13 cellular contexts compared by ENCODE assay signal in genomic region chr11:86588566-86589090, GRCh38.
DNase-seq lines count a peak whose midpoint lies in the region; ATAC-seq, FAIRE-seq and TF ChIP-seq lines count a peak whose summit lies in the region.
"Had no signal": no experiment of that assay in that cellular context is flagged by ENCODE, and none has a peak within 500 bp of the region (broad histone marks: within the 10 kb centered on the region; RNA-seq: fewer than 3 reads in every experiment).

No MANE protein-coding gene starts in this region.

- H3K36me3 Mint-ChIP-seq in WTC11 (no peaks in the 10 kb centered on the region), osteocyte (ENCODE audit: unreplicated experiment) (no peaks in the 10 kb centered on the region)
- H3K36me3 Mint-ChIP-seq: memory B cell had no signal

- no peaks in the 10 kb centered on the region for H3F3A ChIP-seq in smooth muscle cell (ENCODE audit: low read depth)

- no peak for TF ChIP-seq CTCF in A549 (IDR thresholded peaks at IDR 0.05)
- TF ChIP-seq CTCF in WTC11 (IDR thresholded peaks at IDR 0.05) = no peak
- no peak for TF ChIP-seq CTCF in lower lobe of right lung (IDR thresholded peaks at IDR 0.05)
- TF ChIP-seq CTCF in smooth muscle cell (IDR thresholded peaks at IDR 0.05; ENCODE audit: borderline replicate concordance, insufficient read depth, poor library complexity, severe bottlenecking) = no peak
- no peak for TF ChIP-seq CTCF in osteocyte (IDR thresholded peaks at IDR 0.05)

- peaks cover 40% of the 10 kb centered on the region for H3K4me1 Mint-ChIP-seq in WTC11
- peaks cover 32% of the 10 kb centered on the region for H3K4me1 Mint-ChIP-seq in osteocyte (ENCODE audit: unreplicated experiment)

- H3K9me3 Mint-ChIP-seq in WTC11 (no peaks in the 10 kb centered on the region), osteocyte (ENCODE audit: unreplicated experiment) (no peaks in the 10 kb centered on the region)
- H3K9me3 Mint-ChIP-seq: activated T-cell treated with anti-CD3 and anti-CD28 coated beads, Interleukin-2, amount 50 U/mL, for 72 hours; central memory CD8-positive, alpha-beta T cell; memory B cell had no signal

- TF ChIP-seq EP300 in A549 (IDR thresholded peaks at IDR 0.05) = no peak

- no peaks in the 10 kb centered on the region for H3K27me3 Mint-ChIP-seq in WTC11 (ENCODE audit: low read depth)
- no peaks in the 10 kb centered on the region for H3K27me3 Mint-ChIP-seq in osteocyte (ENCODE audit: unreplicated experiment)
- H3K27me3 Mint-ChIP-seq: central memory CD8-positive, alpha-beta T cell; memory B cell had no signal

- WGBS in A549 (ENCODE audit: missing lambda C conversion rate) = 96% methylated on average over 2 of the region's 2 CpGs
- 93% methylated on average over 2 of the region's 2 CpGs for WGBS in smooth muscle cell (ENCODE audit: low lambda C conversion rate)

- CTCF ChIA-PET in A549 (lab: Yijun Ruan, JAX) (interaction anchor here (1.0 to 1.4 kb wide), 3 partner anchors 65 to 132 kb away, joined by 3 to 4 read pairs (median 3); no protein-coding TSS in a partner anchor), WTC11 (lab: Charles Lee) (interaction anchor here (1.5 to 2.6 kb wide), 3 partner anchors 17 to 132 kb away, joined by 5 to 13 read pairs (median 12); no protein-coding TSS in a partner anchor)

- peak overlapping the region; percentile 41 for H3K27ac Mint-ChIP-seq in WTC11
- no peak overlapping the region for H3K27ac Mint-ChIP-seq in osteocyte (ENCODE audit: unreplicated experiment)
- H3K27ac Mint-ChIP-seq: activated T-cell treated with anti-CD3 and anti-CD28 coated beads, Interleukin-2, amount 50 U/mL, for 72 hours; memory B cell had no signal

- H3K4me3 ChIP-seq in A549 = no peak overlapping the region
- H3K4me3 ChIP-seq in lower lobe of right lung = no peak overlapping the region
- H3K4me3 ChIP-seq in smooth muscle cell = no peak overlapping the region

- FAIRE-seq in A549 (lab: Jason Lieb, UNC) = no peak

- H3K27me3 ChIP-seq in lower lobe of right lung (ENCODE audit: low read depth) (no peaks in the 10 kb centered on the region), smooth muscle cell (ENCODE audit: low read depth) (no peaks in the 10 kb centered on the region)

- H3K27ac ChIP-seq in A549 (peak overlapping the region; percentile 21 to 90; a peak in 3 of 6 replicates), lower lobe of right lung (no peak overlapping the region), smooth muscle cell (ENCODE audit: low read depth) (no peak overlapping the region)
- H3K27ac ChIP-seq: VCaP had no signal

- intact Hi-C loops in lower lobe of right lung (cut with DNase I) = no loop called here

- H2AFZ ChIP-seq in smooth muscle cell (ENCODE audit: low read depth) = no peak overlapping the region

- H4K20me1 ChIP-seq in smooth muscle cell (ENCODE audit: low read depth) = no peaks in the 10 kb centered on the region

- no peak for ATAC-seq in A549
- ATAC-seq in WTC11 = peak; percentile 88
- peak; percentile 76 to 80 for ATAC-seq in lower lobe of right lung
- ATAC-seq in esophagus mucosa = no peak
- ATAC-seq: activated T-cell treated with anti-CD3 and anti-CD28 coated beads, Interleukin-2, amount 50 U/mL, for 72 hours had no signal

- POLR2A ChIA-PET in A549 (lab: Yijun Ruan, JAX) = interaction anchor here (0.7 kb wide), 1 partner anchor 212 kb away, joined by 3 read pairs; no protein-coding TSS in a partner anchor
- POLR2A ChIA-PET in WTC11 (lab: Charles Lee) = no interaction called here

- H3K9ac ChIP-seq in smooth muscle cell (ENCODE audit: low read depth) = no peak overlapping the region

- TF ChIP-seq RAD21 in A549 (conservative IDR thresholded peaks at IDR 0.05 in 1 of 2, IDR thresholded peaks at IDR 0.05 in 1 of 2) = no peak

- H3K4me1 ChIP-seq in A549 (peaks cover 34% of the 10 kb centered on the region), lower lobe of right lung (peaks cover 30% of the 10 kb centered on the region), smooth muscle cell (ENCODE audit: low read depth) (peaks cover 64% of the 10 kb centered on the region)

- H3K4me2 ChIP-seq in A549 (no peak overlapping the region), smooth muscle cell (no peak overlapping the region)

- H3K4me3 Mint-ChIP-seq in WTC11 = no peak overlapping the region
- H3K4me3 Mint-ChIP-seq in osteocyte (ENCODE audit: unreplicated experiment) = no peak overlapping the region
- H3K4me3 Mint-ChIP-seq: activated T-cell treated with anti-CD3 and anti-CD28 coated beads, Interleukin-2, amount 50 U/mL, for 72 hours; central memory CD8-positive, alpha-beta T cell; memory B cell had no signal

- H3K36me3 ChIP-seq in lower lobe of right lung (no peaks in the 10 kb centered on the region), smooth muscle cell (ENCODE audit: low read depth) (no peaks in the 10 kb centered on the region)

- H3K9me3 ChIP-seq in A549 (no peaks in the 10 kb centered on the region), lower lobe of right lung (no peaks in the 10 kb centered on the region), smooth muscle cell (replicated peaks; ENCODE audit: low read depth) (no peaks in the 10 kb centered on the region)

- no peak for DNase-seq in A549 (ENCODE audit: low read depth in 1 of 2, low spot score in 1 of 2)
- peak; percentile 74 to 75 for DNase-seq in Kasumi-1 (lab: John Stamatoyannopoulos, UW)
- DNase-seq in WTC11 (ENCODE audit: low spot score) = no peak
- no peak for DNase-seq in lower lobe of right lung
- no peak for DNase-seq in smooth muscle cell (lab: John Stamatoyannopoulos, UW; ENCODE audit: unreplicated experiment)
- DNase-seq in osteocyte (ENCODE audit: extremely low spot score, unreplicated experiment) = no peak
- DNase-seq in SKM-1 (lab: John Stamatoyannopoulos, UW; ENCODE audit: unreplicated experiment) = no peak
- DNase-seq: activated T-cell treated with anti-CD3 and anti-CD28 coated beads, Interleukin-2, amount 50 U/mL, for 72 hours; foreskin fibroblast had no signal

- no peaks in the 10 kb centered on the region for H3K79me2 ChIP-seq in smooth muscle cell (ENCODE audit: low read depth)

- TF ChIP-seq POLR2A in A549 (IDR thresholded peaks at IDR 0.05; ENCODE audit: low read length) = no peak

TF ChIP-seq in A549, 52 proteins besides CTCF, POLR2A, EP300 and RAD21 (continues in another document):
- TF ChIP-seq HOXB13 (CRISPR knock-in tag; IDR thresholded peaks at IDR 0.05; ENCODE audit: low read depth) (no peak), NPAS2 (CRISPR knock-in tag; IDR thresholded peaks at IDR 0.05; ENCODE audit: borderline replicate concordance) (no peak), SREBF2 (IDR thresholded peaks at IDR 0.05) (no peak), EHMT2 (IDR thresholded peaks at IDR 0.05; ENCODE audit: low read depth) (no peak), EHF (CRISPR knock-in tag; IDR thresholded peaks at IDR 0.05) (no peak)
- TF ChIP-seq, protein P1, sequence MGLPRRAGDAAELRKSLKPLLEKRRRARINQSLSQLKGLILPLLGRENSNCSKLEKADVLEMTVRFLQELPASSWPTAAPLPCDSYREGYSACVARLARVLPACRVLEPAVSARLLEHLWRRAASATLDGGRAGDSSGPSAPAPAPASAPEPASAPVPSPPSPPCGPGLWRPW (IDR thresholded peaks at IDR 0.05) = no peak

TF ChIP-seq in WTC11, 78 proteins besides CTCF, POLR2A, EP300 and RAD21:
- TF ChIP-seq RELA (CRISPR knock-in tag; IDR thresholded peaks at IDR 0.05; ENCODE audit: borderline replicate concordance) (no peak), NR3C1 (CRISPR knock-in tag; conservative IDR thresholded peaks at IDR 0.05; ENCODE audit: low read depth) (no peak), ETV6 (CRISPR knock-in tag; IDR thresholded peaks at IDR 0.05) (0 out of 2 replicates have a peak, but pooled peaks have one; percentile 28), ZNF121 (CRISPR knock-in tag; IDR thresholded peaks at IDR 0.05) (no peak), ELF4 (CRISPR knock-in tag; IDR thresholded peaks at IDR 0.05; ENCODE audit: low read depth) (no peak), GRHL2 (CRISPR knock-in tag; IDR thresholded peaks at IDR 0.05; ENCODE audit: insufficient replicate concordance, severe bottlenecking) (no peak), ZNF416 (CRISPR knock-in tag; IDR thresholded peaks at IDR 0.05) (no peak), FOXJ3 (CRISPR knock-in tag; IDR thresholded peaks at IDR 0.05; ENCODE audit: borderline replicate concordance) (no peak), MYBL2 (CRISPR knock-in tag; IDR thresholded peaks at IDR 0.05) (0 out of 2 replicates have a peak, but pooled peaks have one; percentile 26), ZNF425 (CRISPR knock-in tag; conservative IDR thresholded peaks at IDR 0.05) (no peak), KAT7 (CRISPR knock-in tag; IDR thresholded peaks at IDR 0.05; ENCODE audit: borderline replicate concordance) (no peak)
- TF ChIP-seq, protein P2, sequence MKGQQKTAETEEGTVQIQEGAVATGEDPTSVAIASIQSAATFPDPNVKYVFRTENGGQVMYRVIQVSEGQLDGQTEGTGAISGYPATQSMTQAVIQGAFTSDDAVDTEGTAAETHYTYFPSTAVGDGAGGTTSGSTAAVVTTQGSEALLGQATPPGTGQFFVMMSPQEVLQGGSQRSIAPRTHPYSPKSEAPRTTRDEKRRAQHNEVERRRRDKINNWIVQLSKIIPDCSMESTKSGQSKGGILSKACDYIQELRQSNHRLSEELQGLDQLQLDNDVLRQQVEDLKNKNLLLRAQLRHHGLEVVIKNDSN (CRISPR knock-in tag; IDR thresholded peaks at IDR 0.05) = no peak

Comparison
In these comparisons a context has a peak if more than half of its experiments do, and no peak if none do; other contexts are left out.
1. ATAC-seq: peak in WTC11 (single experiment) and lower lobe of right lung (2 of 2); none in A549 (0 of 2) and esophagus mucosa (single experiment).
2. DNase-seq: peak in Kasumi-1 (2 of 2); none in A549 (0 of 2), WTC11 (single experiment), lower lobe of right lung (single experiment), smooth muscle cell (single experiment), osteocyte (single experiment) and SKM-1 (single experiment).
3. H3K27ac ChIP-seq: peak in A549 (2 of 2); none in lower lobe of right lung (single experiment) and smooth muscle cell (single experiment).